In genomic region chr1:11735854-11736745, GRCh38 we compare ENCODE assay signal across 8 cellular contexts. TPM values are rescaled to one million over a fixed set of nuclear protein-coding genes. Genes with fewer than 3 reads are reported as not detected.
DNase-seq lines count a peak whose midpoint lies in the region; ATAC-seq, FAIRE-seq and TF ChIP-seq lines count a peak whose summit lies in the region.

Gene AGTRAP, plus strand, starts transcription at chr1:11736136. Its CDS starts 73 bp downstream, at chr1:11736209.

- FAIRE-seq in small intestine (lab: Jason Lieb, UNC) = no peak

- H3K9me3 ChIP-seq in WERI-Rb-1 (ENCODE audit: severe bottlenecking) = no peaks in the 10 kb centered on the region
- H3K9me3 ChIP-seq in breast epithelium = no peaks in the 10 kb centered on the region
- H3K9me3 ChIP-seq in small intestine (ENCODE audit: control insufficient read depth, low read depth) = no peaks in the 10 kb centered on the region

- H3K4me3 ChIP-seq in GM12865 (ENCODE audit: low read depth, low read length) (peak within 1 kb of the TSS; percentile 82), WERI-Rb-1 (ENCODE audit: low read depth, low read length) (peak within 1 kb of the TSS; percentile 88), breast epithelium (peak within 1 kb of the TSS; percentile 88 to 96 (median 88)), small intestine (ENCODE audit: low read depth in 1 of 2, low read length in 2 of 2) (peak within 1 kb of the TSS; percentile 47 to 74)

- intact Hi-C loops in breast epithelium (cut with DNase I; ENCODE audit: low total_unique reads) = no loop called here

- no peaks in the 10 kb centered on the region for H3K36me3 ChIP-seq in WERI-Rb-1
- no peaks in the 10 kb centered on the region for H3K36me3 ChIP-seq in breast epithelium
- H3K36me3 ChIP-seq in small intestine (ENCODE audit: control insufficient read depth in 2 of 2, insufficient read depth in 2 of 2, low read length in 2 of 2) = no peaks in the 10 kb centered on the region

- 1 to 2% (median 2%) methylated on average over 57 to 59 of the region's 59 CpGs for WGBS in small intestine, 3 donors

- peak; percentile 67 for TF ChIP-seq POLR2A in breast epithelium (IDR thresholded peaks at IDR 0.05)

- TF ChIP-seq CTCF in GM12865 (IDR thresholded peaks at IDR 0.05; ENCODE audit: insufficient read depth, low read depth, low read length, missing control alignments) (no peak), WERI-Rb-1 (IDR thresholded peaks at IDR 0.05; ENCODE audit: low read depth, low read length) (no peak), breast epithelium (IDR thresholded peaks at IDR 0.05) (no peak)

- no peaks in the 10 kb centered on the region for H3K27me3 ChIP-seq in WERI-Rb-1 (ENCODE audit: insufficient read depth, low read depth, severe bottlenecking)
- no peaks in the 10 kb centered on the region for H3K27me3 ChIP-seq in breast epithelium
- no peaks in the 10 kb centered on the region for H3K27me3 ChIP-seq in small intestine (ENCODE audit: control insufficient read depth in 2 of 2, insufficient read depth in 2 of 2, low read length in 2 of 2)

- DNase-seq in GM12865 (ENCODE audit: low read depth) = peak; percentile 95
- peak; percentile 94 for DNase-seq in NCI-H2196 (lab: John Stamatoyannopoulos, UW; ENCODE audit: unreplicated experiment)
- DNase-seq in WERI-Rb-1 = peak; percentile 95
- DNase-seq in breast epithelium (ENCODE audit: low spot score in 2 of 2) = peak; percentile 93 to 98
- peak; percentile 97 for DNase-seq in iPS-NIHi11 (ENCODE audit: low spot score)
- DNase-seq in small intestine = peak; percentile 87

- H3K4me1 ChIP-seq in breast epithelium (peaks cover 6 to 7% of the 10 kb centered on the region in 2 donors), small intestine (ENCODE audit: control insufficient read depth in 2 of 2, insufficient read depth in 1 of 2, low read depth in 1 of 2, low read length in 1 of 2) (peaks cover 0 to 7% of the 10 kb centered on the region in 2 donors)

- H3K27ac ChIP-seq in WERI-Rb-1 (peak within 1 kb of the TSS; percentile 81), breast epithelium (peak within 1 kb of the TSS; percentile 93 to 99), small intestine (ENCODE audit: low read depth in 1 of 2, low read length in 1 of 2) (peak within 1 kb of the TSS; percentile 15 to 92)

- peak; percentile 72 for ATAC-seq in HG02970 (IDR thresholded peaks at IDR 0.05; ENCODE audit: low FRiP score, unreplicated experiment)
- no peak for ATAC-seq in HG03025 (IDR thresholded peaks at IDR 0.05; ENCODE audit: low FRiP score, unreplicated experiment)

RNA-seq across cellular contexts. Expression of gene AGTRAP, which starts in this region (rescaled TPM):
- 10 to 100 TPM; 61.9 to 74.7 (median 66.4) TPM for total RNA-seq in breast epithelium
- 10 to 100 TPM in 1 of 3 donors, 1 to 10 TPM in 2; 5.6 to 54.9 (median 9.5) TPM for polyA plus RNA-seq in small intestine
